Comparison of ENCODE assay signal across 19 cellular contexts in the genomic region with DNA sequence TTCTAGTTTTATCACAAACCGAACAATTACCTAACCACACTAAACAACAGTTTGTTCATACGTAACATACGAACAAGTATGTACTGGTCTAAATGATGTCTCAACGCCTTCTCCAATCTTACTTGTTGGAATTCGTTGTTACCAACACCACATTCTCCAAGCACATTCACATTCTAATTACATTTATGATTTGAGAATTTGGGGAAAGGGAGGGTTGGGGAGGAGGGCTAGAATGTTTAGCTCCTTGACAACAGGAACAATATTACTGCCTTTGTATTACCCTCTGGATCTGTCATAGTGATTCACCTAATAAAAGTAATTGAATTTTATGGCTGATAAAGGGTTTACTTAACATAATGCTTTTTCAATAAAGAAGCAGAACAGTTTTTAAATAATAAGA.
"Had no signal": no experiment of that assay in that cellular context is flagged by ENCODE, and none has a peak within 500 bp of the region (broad histone marks: within the 10 kb centered on the region; RNA-seq: fewer than 3 reads in every experiment).

No MANE protein-coding gene starts in this region.

- H3K36me3 ChIP-seq: adrenal gland, ascending aorta, esophagus muscularis mucosa, ovary, right lobe of liver, uterus had no signal

- FAIRE-seq: endometrium, frontal cortex had no signal

- H3K9me3 ChIP-seq: adrenal gland, ascending aorta, esophagus muscularis mucosa, ovary, right lobe of liver, uterus had no signal

- H3K27ac ChIP-seq: adrenal gland, ascending aorta, esophagus muscularis mucosa, ovary, right lobe of liver, uterus had no signal

- DNase-seq: activated CD4-positive, alpha-beta T cell treated with anti-CD3 and anti-CD28 coated beads for 4 hours; activated CD4-positive, alpha-beta T cell treated with anti-CD3 and anti-CD28 coated beads, Interleukin-2, amount 50 U/mL, for 4 hours; activated naive CD4-positive, alpha-beta T cell; activated naive CD8-positive, alpha-beta T cell treated with anti-CD3 and anti-CD28 coated beads for 36 hours; activated T-cell treated with anti-CD3 and anti-CD28 coated beads for 4 hours; activated T-cell treated with anti-CD3 and anti-CD28 coated beads, Interleukin-2, amount 50 U/mL, for 72 hours; adrenal gland; caudate nucleus; naive B cell; ovary; right lobe of liver; stimulated activated CD4-positive, alpha-beta T cell treated with anti-CD3 and anti-CD28 coated beads, Interleukin-2, amount 100 ng/mL, for 48 hours; T-helper 1 cell; uterus had no signal

- H3K4me3 ChIP-seq: adrenal gland, ascending aorta, esophagus muscularis mucosa, ovary, right lobe of liver, uterus had no signal

- ATAC-seq: activated T-cell treated with anti-CD3 and anti-CD28 coated beads, Interleukin-2, amount 50 U/mL, for 72 hours; right lobe of liver; stimulated activated effector memory CD8-positive, alpha-beta T cell treated with anti-CD3 and anti-CD28 coated beads, Interleukin-12 subunit alpha, Interleukin-12 subunit beta, amount 100 ng/mL, for 72 hours had no signal

- H3K27me3 ChIP-seq: adrenal gland, ascending aorta, esophagus muscularis mucosa, ovary, right lobe of liver, uterus had no signal

- H3K4me1 ChIP-seq: adrenal gland, ascending aorta, right lobe of liver, uterus had no signal
